9 cellular contexts compared by ENCODE assay signal in the genomic region with DNA sequence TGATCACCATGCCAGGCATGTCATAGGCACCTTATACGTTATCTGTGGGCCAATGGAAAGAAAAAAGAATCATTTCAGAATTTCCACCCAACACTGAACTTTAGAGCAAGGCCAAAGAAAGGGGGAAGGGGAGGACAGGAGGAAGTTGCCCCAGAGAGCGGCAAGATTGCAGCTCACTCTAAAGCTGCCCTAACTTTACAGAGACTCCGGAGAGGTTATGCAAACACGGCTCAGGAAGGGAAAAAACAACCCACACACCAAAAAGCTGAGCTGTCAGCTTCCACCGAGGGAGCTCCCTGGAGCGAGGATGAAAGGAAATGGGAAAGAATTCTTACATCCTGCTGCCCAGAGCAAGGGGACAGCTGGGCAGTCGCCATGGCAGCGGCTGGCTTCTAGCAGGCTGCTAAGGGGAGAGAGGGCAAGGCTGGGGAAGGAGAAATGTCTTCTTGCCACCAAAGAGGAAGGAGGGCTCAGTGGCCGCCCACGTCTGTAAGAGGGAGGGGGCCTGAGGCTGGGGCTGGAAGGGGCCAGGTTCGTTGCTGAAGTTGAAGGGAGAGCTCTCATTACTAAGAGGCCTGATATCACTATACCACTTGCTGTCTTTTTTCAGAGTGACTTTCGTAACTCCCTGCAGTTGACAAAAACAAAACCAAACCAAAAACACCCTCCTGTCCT. TPM values are rescaled to one million over a fixed set of nuclear protein-coding genes. Genes with fewer than 3 reads are reported as not detected.
DNase-seq lines count a peak whose midpoint lies in the region; ATAC-seq and TF ChIP-seq lines count a peak whose summit lies in the region.
"Had no signal": no experiment of that assay in that cellular context is flagged by ENCODE, and none has a peak within 500 bp of the region (broad histone marks: within the 10 kb centered on the region; RNA-seq: fewer than 3 reads in every experiment).

No MANE protein-coding gene starts in this region.

- no peaks in the 10 kb centered on the region for H3K36me3 ChIP-seq in CD8-positive, alpha-beta T cell (ENCODE audit: insufficient read depth, low read length)
- H3K36me3 ChIP-seq in thoracic aorta: no peaks in the 10 kb centered on the region

- H3K9me3 ChIP-seq in CD8-positive, alpha-beta T cell (ENCODE audit: low read length): no peaks in the 10 kb centered on the region
- no peaks in the 10 kb centered on the region for H3K9me3 ChIP-seq in thoracic aorta

- TF ChIP-seq CTCF in CD8-positive, alpha-beta T cell (IDR thresholded peaks at IDR 0.05): no peak
- TF ChIP-seq CTCF in thoracic aorta (IDR thresholded peaks at IDR 0.05) (no peak), foreskin keratinocyte (conservative IDR thresholded peaks at IDR 0.05) (no peak)

- DNase-seq in CD8-positive, alpha-beta T cell: peak in 4 of 7 experiments; percentile 51 to 68 (median 62)
- DNase-seq in NOMO-1 treated with dmso at 0.1 percent for 144 hours (lab: John Stamatoyannopoulos, UW; ENCODE audit: unreplicated experiment) (peak; percentile 94), glomerular visceral epithelial cell (ENCODE audit: extremely low spot score) (peak; percentile 74), non-pigmented ciliary epithelial cell (ENCODE audit: low read depth) (peak; percentile 61), thoracic aorta (ENCODE audit: low spot score) (no peak), foreskin keratinocyte (no peak)
- DNase-seq in activated naive CD4-positive, alpha-beta T cell treated with anti-CD3 and anti-CD28 coated beads, Interleukin-2, amount 10 ng/mL, durations not matched to agents 7 days and 5 days: peak; percentile 66

- peak overlapping the region; percentile 39 for H3K4me3 ChIP-seq in CD8-positive, alpha-beta T cell (ENCODE audit: low read depth, low read length)
- H3K4me3 ChIP-seq in thoracic aorta: peak overlapping the region; percentile 5

- peak overlapping the region; percentile 80 for H3K4me3 Mint-ChIP-seq in CD8-positive, alpha-beta T cell
- peak overlapping the region; percentile 72 for H3K4me3 Mint-ChIP-seq in activated naive CD4-positive, alpha-beta T cell treated with anti-CD3 and anti-CD28 coated beads, Interleukin-2, amount 10 ng/mL, durations not matched to agents 7 days and 5 days

- ATAC-seq in CD8-positive, alpha-beta T cell: peak; percentile 23
- ATAC-seq in GM21529 (IDR thresholded peaks at IDR 0.05; ENCODE audit: unreplicated experiment) (peak; percentile 47), thoracic aorta (ENCODE audit: insufficient number of reproducible peaks, low FRiP score, low read depth) (peak; percentile 57), foreskin keratinocyte (no peak)

- intact Hi-C loops in CD8-positive, alpha-beta T cell (cut with DNase I, micrococcal nuclease): loop anchor here in 1 of 2 experiments (1.0 to 2.0 kb wide), 3 partner anchors 9 to 45 kb away; no protein-coding TSS in a partner anchor

- peak overlapping the region; percentile 34 for H3K27ac ChIP-seq in CD8-positive, alpha-beta T cell (ENCODE audit: low read depth, low read length)
- H3K27ac ChIP-seq in thoracic aorta: peak overlapping the region; percentile 1 to 40
- no peak overlapping the region for H3K27ac ChIP-seq in foreskin keratinocyte
- H3K27ac ChIP-seq: KMS-11 had no signal

- peaks cover 91% of the 10 kb centered on the region for H3K4me1 Mint-ChIP-seq in CD8-positive, alpha-beta T cell (ENCODE audit: low read depth)
- peaks cover 93% of the 10 kb centered on the region for H3K4me1 Mint-ChIP-seq in activated naive CD4-positive, alpha-beta T cell treated with anti-CD3 and anti-CD28 coated beads, Interleukin-2, amount 10 ng/mL, durations not matched to agents 7 days and 5 days

- peaks cover 91% of the 10 kb centered on the region for H3K4me1 ChIP-seq in CD8-positive, alpha-beta T cell (ENCODE audit: insufficient read depth, low read length)
- peaks cover 10 to 22% of the 10 kb centered on the region in 2 donors for H3K4me1 ChIP-seq in thoracic aorta (ENCODE audit: control insufficient read depth in 1 of 2, low read depth in 2 of 2)
- H3K4me1 ChIP-seq in foreskin keratinocyte: peaks cover 14% of the 10 kb centered on the region

- H3K27me3 ChIP-seq in CD8-positive, alpha-beta T cell (ENCODE audit: insufficient read depth, low read length): no peaks in the 10 kb centered on the region
- no peaks in the 10 kb centered on the region for H3K27me3 ChIP-seq in thoracic aorta (replicated peaks; ENCODE audit: insufficient read depth)
- H3K27me3 ChIP-seq in foreskin keratinocyte: no peaks in the 10 kb centered on the region

- H3K9me3 Mint-ChIP-seq in CD8-positive, alpha-beta T cell: no peaks in the 10 kb centered on the region
- no peaks in the 10 kb centered on the region for H3K9me3 Mint-ChIP-seq in activated naive CD4-positive, alpha-beta T cell treated with anti-CD3 and anti-CD28 coated beads, Interleukin-2, amount 10 ng/mL, durations not matched to agents 7 days and 5 days

- no peaks in the 10 kb centered on the region for H3K27me3 Mint-ChIP-seq in CD8-positive, alpha-beta T cell (ENCODE audit: low read depth)
- no peaks in the 10 kb centered on the region for H3K27me3 Mint-ChIP-seq in activated naive CD4-positive, alpha-beta T cell treated with anti-CD3 and anti-CD28 coated beads, Interleukin-2, amount 10 ng/mL, durations not matched to agents 7 days and 5 days

- CTCF ChIA-PET in CD8-positive, alpha-beta T cell (lab: Charles Lee): interaction anchor here (1.0 to 4.6 kb wide), 11 partner anchors 16 to 139 kb away, joined by 3 to 29 read pairs (median 7); partner anchors contain the start of genes COTL1 and MEAK7
- CTCF ChIA-PET in activated naive CD4-positive, alpha-beta T cell treated with anti-CD3 and anti-CD28 coated beads, Interleukin-2, amount 10 ng/mL, durations not matched to agents 7 days and 5 days (lab: Charles Lee): interaction anchor here (0.9 to 4.9 kb wide), 9 partner anchors 9 to 93 kb away, joined by 3 to 17 read pairs (median 4); no protein-coding TSS in a partner anchor

- H3K27ac Mint-ChIP-seq in CD8-positive, alpha-beta T cell: peak overlapping the region; percentile 97
- peak overlapping the region; percentile 97 for H3K27ac Mint-ChIP-seq in activated naive CD4-positive, alpha-beta T cell treated with anti-CD3 and anti-CD28 coated beads, Interleukin-2, amount 10 ng/mL, durations not matched to agents 7 days and 5 days

- H3K36me3 Mint-ChIP-seq in CD8-positive, alpha-beta T cell: peaks cover 27% of the 10 kb centered on the region
- H3K36me3 Mint-ChIP-seq in activated naive CD4-positive, alpha-beta T cell treated with anti-CD3 and anti-CD28 coated beads, Interleukin-2, amount 10 ng/mL, durations not matched to agents 7 days and 5 days: peaks cover 65% of the 10 kb centered on the region

- POLR2A ChIA-PET in CD8-positive, alpha-beta T cell (lab: Charles Lee): interaction anchor here (0.7 to 5.7 kb wide), 7 partner anchors 9 to 95 kb away, joined by 3 to 59 read pairs (median 6); partner anchors contain the start of genes COTL1 and MEAK7

RNA-seq across cellular contexts. Expression of gene COTL1, which starts 18.2 kb away (rescaled TPM):
- 100 to 1,000 TPM; 194 to 199 TPM for total RNA-seq in CD8-positive, alpha-beta T cell
- total RNA-seq in thoracic aorta (10 to 100 TPM; 32.0 to 46.8 TPM), foreskin keratinocyte (181 and 188 TPM in 2 replicates)
- 255 and 260 TPM in 2 replicates for polyA plus RNA-seq in foreskin keratinocyte

RNA-seq across cellular contexts. Expression of gene KLHL36, which starts 48.6 kb away (rescaled TPM):
- 10 to 100 TPM; 50.8 to 56.5 TPM for total RNA-seq in CD8-positive, alpha-beta T cell
- total RNA-seq in thoracic aorta (10 to 100 TPM; 63.9 to 79.7 TPM), foreskin keratinocyte (37.9 and 39.8 TPM in 2 replicates)
- 14.6 and 15.7 TPM in 2 replicates for polyA plus RNA-seq in foreskin keratinocyte

Comparison
In these comparisons a context has a peak if more than half of its experiments do, and no peak if none do; other contexts are left out.
1. DNase-seq: peak in CD8-positive, alpha-beta T cell (4 of 7), NOMO-1 treated with dmso at 0.1 percent for 144 hours (single experiment), activated naive CD4-positive, alpha-beta T cell treated with anti-CD3 and anti-CD28 coated beads, Interleukin-2, amount 10 ng/mL, durations not matched to agents 7 days and 5 days (single experiment), glomerular visceral epithelial cell (single experiment) and non-pigmented ciliary epithelial cell (single experiment); none in thoracic aorta (single experiment) and foreskin keratinocyte (0 of 2).